1 cellular context compared by ENCODE assay signal in the genomic region with DNA sequence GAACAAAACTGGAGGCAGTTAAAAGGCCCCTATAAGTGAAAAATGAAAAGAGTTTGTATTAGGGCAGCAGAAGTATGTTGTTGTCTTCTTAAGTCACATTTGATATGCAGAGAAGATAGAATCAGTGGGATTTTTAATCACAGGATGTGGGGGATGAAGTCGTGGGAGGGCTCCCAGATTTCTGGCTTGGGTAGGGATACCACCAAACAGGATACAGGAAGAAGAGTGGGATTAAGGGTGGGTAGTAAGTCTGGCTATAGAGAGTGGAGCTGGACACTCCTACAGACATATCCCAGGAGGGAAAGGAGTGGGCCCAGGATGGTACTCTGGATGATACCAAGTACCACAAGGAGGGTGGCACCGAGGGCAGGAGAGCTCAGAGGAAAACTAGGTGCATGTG.
TF ChIP-seq lines count a peak whose summit lies in the region.

No MANE protein-coding gene starts in this region.

TF ChIP-seq in HepG2, 621 proteins besides CTCF, POLR2A, EP300 and RAD21:
- no peak for TF ChIP-seq SRSF9 (IDR thresholded peaks at IDR 0.05; ENCODE audit: borderline replicate concordance, insufficient read depth, low read depth, low read length, poor library complexity, severe bottlenecking)
- no peak for TF ChIP-seq ZNF296 (CRISPR knock-in tag; conservative IDR thresholded peaks at IDR 0.05)
- TF ChIP-seq SRSF1 (optimal IDR thresholded peaks at IDR 0.05; ENCODE audit: low read depth, low read length) = no peak
